Comparison of ENCODE assay signal across 1 cellular context in genomic region chr10:7511612-7512011, GRCh38.
TF ChIP-seq lines count a peak whose summit lies in the region.

No MANE protein-coding gene starts in this region.

TF ChIP-seq in SK-N-SH treated with all-trans-retinoic acid at 6 μM for 48 hours, 23 proteins besides CTCF, POLR2A, EP300 and RAD21 (continued from another document):
- no peak for TF ChIP-seq CREB5 (CRISPR knock-in tag; IDR thresholded peaks at IDR 0.05; ENCODE audit: low read depth)
- peak; percentile 72; the same call in 1 of the 2 replicates for TF ChIP-seq GLIS3 (CRISPR knock-in tag; IDR thresholded peaks at IDR 0.05)
- no peak for TF ChIP-seq CSDC2 (CRISPR knock-in tag; IDR thresholded peaks at IDR 0.05)
- no peak for TF ChIP-seq OSR1 (CRISPR knock-in tag; IDR thresholded peaks at IDR 0.05)
